ENCODE assay signal across 23 cellular contexts in genomic region chr17:42188749-42189650, GRCh38. TPM values are rescaled to one million over a fixed set of nuclear protein-coding genes. Genes with fewer than 3 reads are reported as not detected.
DNase-seq lines count a peak whose midpoint lies in the region; ATAC-seq and TF ChIP-seq lines count a peak whose summit lies in the region.
"Had no signal": no experiment of that assay in that cellular context is flagged by ENCODE, and none has a peak within 500 bp of the region (broad histone marks: within the 10 kb centered on the region; RNA-seq: fewer than 3 reads in every experiment).

No MANE protein-coding gene starts in this region.

- ATAC-seq in natural killer cell treated with Interleukin-12 subunit alpha and Interleukin-12 subunit beta and Interleukin-15 and Interleukin-18, amount 100 ng/mL, for 72 hours = no peak
- no peak for ATAC-seq in natural killer cell
- ATAC-seq in GM19397 (IDR thresholded peaks at IDR 0.05; ENCODE audit: unreplicated experiment) = no peak
- ATAC-seq in activated CD8-positive, alpha-beta T cell treated with anti-CD3 and anti-CD28 coated beads for 36 hours = no peak
- ATAC-seq in GM18861 (IDR thresholded peaks at IDR 0.05; ENCODE audit: unreplicated experiment) = no peak
- ATAC-seq in GM19328 (IDR thresholded peaks at IDR 0.05; ENCODE audit: unreplicated experiment) = no peak
- ATAC-seq: A549 had no signal

- H3K9me3 Mint-ChIP-seq in natural killer cell treated with Interleukin-12 subunit alpha and Interleukin-12 subunit beta and Interleukin-15 and Interleukin-18, amount 100 ng/mL, for 72 hours = no peaks in the 10 kb centered on the region
- H3K9me3 Mint-ChIP-seq in natural killer cell = no peaks in the 10 kb centered on the region
- no peaks in the 10 kb centered on the region for H3K9me3 Mint-ChIP-seq in activated CD8-positive, alpha-beta T cell treated with anti-CD3 and anti-CD28 coated beads for 36 hours
- H3K9me3 Mint-ChIP-seq: HFFc6 had no signal

- peak; percentile 35 for DNase-seq in natural killer cell treated with Interleukin-12 subunit alpha and Interleukin-12 subunit beta and Interleukin-15 and Interleukin-18, amount 100 ng/mL, for 72 hours (ENCODE audit: low spot score)
- no peak for DNase-seq in natural killer cell
- DNase-seq in NOMO-1 treated with dmso at 0.1 percent for 144 hours (lab: John Stamatoyannopoulos, UW; ENCODE audit: unreplicated experiment) = peak; percentile 43
- DNase-seq in ecto neural progenitor cell (ENCODE audit: low spot score) = peak; percentile 43
- no peak for DNase-seq in activated CD8-positive, alpha-beta T cell treated with anti-CD3 and anti-CD28 coated beads for 36 hours
- DNase-seq: activated CD4-positive, alpha-beta T cell treated with anti-CD3 and anti-CD28 coated beads, Interleukin-2, amount 50 U/mL, for 4 hours; activated naive CD4-positive, alpha-beta T cell; activated T-cell treated with anti-CD3 and anti-CD28 coated beads for 4 hours; DMS153; HFFc6; left ventricle myocardium inferior; NCI-H1417 treated with DMSO at 0.1 percent for 48 hours; Peyer's patch; uterus had no signal

- peaks cover 14 to 15% of the 10 kb centered on the region in 2 donors for H3K4me1 Mint-ChIP-seq in natural killer cell treated with Interleukin-12 subunit alpha and Interleukin-12 subunit beta and Interleukin-15 and Interleukin-18, amount 100 ng/mL, for 72 hours (ENCODE audit: low read depth in 2 of 2)
- H3K4me1 Mint-ChIP-seq in natural killer cell = peaks cover 16 to 30% of the 10 kb centered on the region in 2 donors
- H3K4me1 Mint-ChIP-seq in activated CD8-positive, alpha-beta T cell treated with anti-CD3 and anti-CD28 coated beads for 36 hours (ENCODE audit: low read depth) = peaks cover 23% of the 10 kb centered on the region

- intact Hi-C loops in natural killer cell (cut with micrococcal nuclease) = no loop called here
- intact Hi-C loops in activated CD8-positive, alpha-beta T cell treated with anti-CD3 and anti-CD28 coated beads for 36 hours (cut with micrococcal nuclease) = no loop called here

- no peak overlapping the region for H3K27ac Mint-ChIP-seq in natural killer cell treated with Interleukin-12 subunit alpha and Interleukin-12 subunit beta and Interleukin-15 and Interleukin-18, amount 100 ng/mL, for 72 hours
- no peak overlapping the region for H3K27ac Mint-ChIP-seq in natural killer cell
- no peak overlapping the region for H3K27ac Mint-ChIP-seq in activated CD8-positive, alpha-beta T cell treated with anti-CD3 and anti-CD28 coated beads for 36 hours
- H3K27ac Mint-ChIP-seq: HFFc6 had no signal

- H3K27me3 Mint-ChIP-seq in natural killer cell treated with Interleukin-12 subunit alpha and Interleukin-12 subunit beta and Interleukin-15 and Interleukin-18, amount 100 ng/mL, for 72 hours = no peaks in the 10 kb centered on the region
- H3K27me3 Mint-ChIP-seq in natural killer cell (ENCODE audit: low read depth in 2 of 2) = no peaks in the 10 kb centered on the region
- no peaks in the 10 kb centered on the region for H3K27me3 Mint-ChIP-seq in activated CD8-positive, alpha-beta T cell treated with anti-CD3 and anti-CD28 coated beads for 36 hours

- POLR2A ChIA-PET in activated CD8-positive, alpha-beta T cell treated with anti-CD3 and anti-CD28 coated beads for 36 hours (lab: Charles Lee) = interaction anchor here (0.8 to 1.6 kb wide), 3 partner anchors 8 to 123 kb away, joined by 3 to 9 read pairs (median 3); partner anchors contain the start of genes KCNH4 and STAT5A

- CTCF ChIA-PET in activated CD8-positive, alpha-beta T cell treated with anti-CD3 and anti-CD28 coated beads for 36 hours (lab: Charles Lee) = interaction anchor here (0.6 kb wide), 1 partner anchor 75 kb away, joined by 3 read pairs; no protein-coding TSS in a partner anchor

- no peak overlapping the region for H3K4me3 Mint-ChIP-seq in natural killer cell treated with Interleukin-12 subunit alpha and Interleukin-12 subunit beta and Interleukin-15 and Interleukin-18, amount 100 ng/mL, for 72 hours
- H3K4me3 Mint-ChIP-seq in natural killer cell = no peak overlapping the region
- no peak overlapping the region for H3K4me3 Mint-ChIP-seq in activated CD8-positive, alpha-beta T cell treated with anti-CD3 and anti-CD28 coated beads for 36 hours
- H3K4me3 Mint-ChIP-seq: HFFc6 had no signal

- no peaks in the 10 kb centered on the region for H3K36me3 Mint-ChIP-seq in natural killer cell treated with Interleukin-12 subunit alpha and Interleukin-12 subunit beta and Interleukin-15 and Interleukin-18, amount 100 ng/mL, for 72 hours
- H3K36me3 Mint-ChIP-seq in natural killer cell = no peaks in the 10 kb centered on the region
- no peaks in the 10 kb centered on the region for H3K36me3 Mint-ChIP-seq in activated CD8-positive, alpha-beta T cell treated with anti-CD3 and anti-CD28 coated beads for 36 hours (ENCODE audit: low read depth)

- no peak for TF ChIP-seq CTCF in natural killer cell (IDR thresholded peaks at IDR 0.05)
- TF ChIP-seq CTCF in activated CD8-positive, alpha-beta T cell treated with anti-CD3 and anti-CD28 coated beads for 36 hours (IDR thresholded peaks at IDR 0.05) = no peak

RNA-seq across cellular contexts. Expression of gene HCRT, which starts 3.7 kb away (rescaled TPM):
- not detected for total RNA-seq in natural killer cell treated with Interleukin-12 subunit alpha and Interleukin-12 subunit beta and Interleukin-15 and Interleukin-18, amount 100 ng/mL, for 72 hours
- total RNA-seq in natural killer cell = not detected
- total RNA-seq in activated CD8-positive, alpha-beta T cell treated with anti-CD3 and anti-CD28 coated beads for 36 hours = not detected
- total RNA-seq: cardiac septum, esophagus muscularis mucosa, HFFc6, left ventricle myocardium inferior, LHCN-M2, Peyer's patch, renal cortical epithelial cell, subcutaneous adipose tissue had no signal

RNA-seq across cellular contexts. Expression of gene GHDC, which starts 5.3 kb away (rescaled TPM):
- total RNA-seq in natural killer cell treated with Interleukin-12 subunit alpha and Interleukin-12 subunit beta and Interleukin-15 and Interleukin-18, amount 100 ng/mL, for 72 hours = 10 to 100 TPM; 13.2 to 17.5 TPM
- 10 to 100 TPM; 19.5 to 24.6 (median 22.8) TPM for total RNA-seq in natural killer cell
- total RNA-seq in activated CD8-positive, alpha-beta T cell treated with anti-CD3 and anti-CD28 coated beads for 36 hours = 10 to 100 TPM; 12.3 to 14.9 TPM

RNA-seq across cellular contexts. Expression of gene KCNH4, which starts 8.1 kb away (rescaled TPM):
- 1 to 10 TPM in 1 of 2 donors, under 1 TPM in 1; 0.33 to 2.5 TPM for total RNA-seq in natural killer cell treated with Interleukin-12 subunit alpha and Interleukin-12 subunit beta and Interleukin-15 and Interleukin-18, amount 100 ng/mL, for 72 hours
- under 1 TPM; 0.12 to 0.27 (median 0.20) TPM for total RNA-seq in natural killer cell
- total RNA-seq in activated CD8-positive, alpha-beta T cell treated with anti-CD3 and anti-CD28 coated beads for 36 hours = under 1 TPM; 0.38 to 0.43 TPM
- total RNA-seq: cardiac septum, HFFc6, renal cortical epithelial cell had no signal

RNA-seq across cellular contexts. Expression of gene RAB5C, which starts 34.2 kb away (rescaled TPM):
- total RNA-seq in natural killer cell treated with Interleukin-12 subunit alpha and Interleukin-12 subunit beta and Interleukin-15 and Interleukin-18, amount 100 ng/mL, for 72 hours = 10 to 100 TPM; 67.4 to 73.7 TPM
- 100 to 1,000 TPM; 137 to 151 (median 148) TPM for total RNA-seq in natural killer cell
- total RNA-seq in activated CD8-positive, alpha-beta T cell treated with anti-CD3 and anti-CD28 coated beads for 36 hours = 10 to 100 TPM; 30.7 to 32.5 TPM

Comparison
In these comparisons a context has a peak if more than half of its experiments do, and no peak if none do; other contexts are left out.
1. DNase-seq: peak in natural killer cell treated with Interleukin-12 subunit alpha and Interleukin-12 subunit beta and Interleukin-15 and Interleukin-18, amount 100 ng/mL, for 72 hours (single experiment), NOMO-1 treated with dmso at 0.1 percent for 144 hours (single experiment) and ecto neural progenitor cell (single experiment); none in natural killer cell (single experiment) and activated CD8-positive, alpha-beta T cell treated with anti-CD3 and anti-CD28 coated beads for 36 hours (single experiment).